In genomic region chr4:55857586-55857985, GRCh38 we compare ENCODE assay signal across 19 cellular contexts. TPM values are rescaled to one million over a fixed set of nuclear protein-coding genes. Genes with fewer than 3 reads are reported as not detected.
"Had no signal": no experiment of that assay in that cellular context is flagged by ENCODE, and none has a peak within 500 bp of the region (broad histone marks: within the 10 kb centered on the region; RNA-seq: fewer than 3 reads in every experiment).

No MANE protein-coding gene starts in this region.

- H3K36me3 ChIP-seq: MG63 had no signal

- H3K9me3 ChIP-seq: MG63 had no signal

- DNase-seq: IMR-90, Karpas-422, KG1, MG63, NCI-H1092, NCI-H1105 treated with DMSO at 0.1 percent for 48 hours, NCI-H1417 treated with DMSO at 0.1 percent for 48 hours, NCI-H1694 treated with DMSO at 0.1 percent for 48 hours, NCI-H2107, NCI-H2227 treated with DMSO at 0.1 percent for 48 hours, NCI-H524, NCI-H526 treated with DMSO at 0.1 percent for 48 hours, NCI-H748 treated with DMSO at 0.1 percent for 48 hours, Right ventricle myocardium superior, RPMI8226 had no signal

- ATAC-seq: HepG2 had no signal

- H3K4me3 ChIP-seq: MG63 had no signal

- H3K27me3 ChIP-seq: MG63 had no signal

RNA-seq across cellular contexts. Expression of gene EXOC1L, which starts 38.0 kb away (rescaled TPM):
- total RNA-seq: HepG2, HT1080, IMR-90, NCI-H460, Right ventricle myocardium superior, SK-MEL-5 had no signal
- polyA plus RNA-seq: HepG2, IMR-90 had no signal
